In the genomic region with DNA sequence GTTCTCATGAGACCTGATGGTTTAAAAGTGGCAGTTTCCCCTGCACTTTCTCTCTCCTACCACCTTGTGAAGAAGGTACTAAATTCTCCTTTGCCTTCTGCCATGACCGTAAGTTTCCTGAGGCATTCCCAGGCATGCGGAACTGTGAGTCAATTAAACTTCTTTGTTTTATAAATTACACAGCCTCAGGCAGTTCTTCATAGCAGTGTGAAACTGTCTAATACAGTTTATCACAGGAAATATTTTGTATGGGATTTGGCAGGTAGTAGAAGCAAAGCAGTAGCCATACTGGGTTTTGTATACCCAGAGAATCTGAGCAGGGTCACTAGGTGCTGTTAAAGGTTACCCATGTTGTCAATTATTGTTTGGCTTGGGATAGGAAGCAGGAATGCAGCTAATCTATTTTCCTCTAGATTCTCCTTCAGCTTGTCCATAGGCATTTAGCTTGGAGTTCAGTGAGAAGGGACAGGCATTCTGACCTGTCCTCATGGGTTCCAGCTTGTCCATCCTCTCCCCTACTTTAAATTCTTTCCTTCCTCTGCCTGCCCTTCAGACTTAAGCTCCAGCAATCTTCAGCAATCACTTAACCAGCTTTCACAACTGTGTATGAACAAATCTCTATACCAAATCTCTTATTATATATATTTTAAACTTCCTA, we compare ENCODE assay signal across 18 cellular contexts.
"Had no signal": no experiment of that assay in that cellular context is flagged by ENCODE, and none has a peak within 500 bp of the region (broad histone marks: within the 10 kb centered on the region; RNA-seq: fewer than 3 reads in every experiment).

No MANE protein-coding gene starts in this region.

- H3K27me3 ChIP-seq: adrenal gland, ascending aorta, brain microvascular endothelial cell, colonic mucosa, hepatocyte, right atrium auricular region, upper lobe of left lung had no signal

- H3K79me2 ChIP-seq: hepatocyte had no signal

- DNase-seq: activated naive CD4-positive, alpha-beta T cell; activated T-cell treated with anti-CD3 and anti-CD28 coated beads, Interleukin-2, amount 50 U/mL, for 24 hours; adrenal gland; brain microvascular endothelial cell; colonic mucosa; erythroblast; glutamatergic neuron; stimulated activated CD4-positive, alpha-beta T cell treated with anti-CD3 and anti-CD28 coated beads, Interleukin-4, amount 100 ng/mL, for 4 hours; stimulated activated naive CD8-positive, alpha-beta T cell treated with anti-CD3 and anti-CD28 coated beads, Interleukin-15, Interleukin-2, amounts not matched to agents 100 U/mL and 50 U/mL, for 24 hours; T-helper 1 cell; upper lobe of left lung had no signal

- H2AFZ ChIP-seq: hepatocyte had no signal

- H3K4me1 ChIP-seq: adrenal gland, ascending aorta, colonic mucosa, prostate gland, right atrium auricular region, upper lobe of left lung had no signal

- H3K36me3 ChIP-seq: adrenal gland, ascending aorta, brain microvascular endothelial cell, colonic mucosa, prostate gland, right atrium auricular region, upper lobe of left lung had no signal

- H3K4me3 ChIP-seq: adrenal gland, ascending aorta, colonic mucosa, hepatocyte, prostate gland, right atrium auricular region, upper lobe of left lung had no signal

- H3K9me3 ChIP-seq: adrenal gland, ascending aorta, colonic mucosa, prostate gland, right atrium auricular region, upper lobe of left lung had no signal

- H3K27ac ChIP-seq: adrenal gland, ascending aorta, brain microvascular endothelial cell, colonic mucosa, hepatocyte, prostate gland, right atrium auricular region, upper lobe of left lung had no signal

- H3K4me2 ChIP-seq: hepatocyte had no signal

- ATAC-seq: activated T-helper 17 cell treated with anti-CD3 and anti-CD28 coated beads, Interleukin-2, amount 50 U/mL, for 72 hours; natural killer cell treated with Interleukin-12 subunit alpha and Interleukin-12 subunit beta and Interleukin-15 and Interleukin-18, amount 100 ng/mL, for 72 hours; stimulated activated naive CD8-positive, alpha-beta T cell treated with anti-CD3 and anti-CD28 coated beads, Interleukin-15, Interleukin-2, amounts not matched to agents 100 U/mL and 50 U/mL, for 24 hours; WTC11 had no signal
